21 cellular contexts compared by ENCODE assay signal in genomic region chr7:70457477-70458194, GRCh38.
A peak's percentile ranks its signal among the peaks of the same experiment; 100 is the strongest.
DNase-seq lines count a peak whose midpoint lies in the region; ATAC-seq and TF ChIP-seq lines count a peak whose summit lies in the region.
"Had no signal": no experiment of that assay in that cellular context is flagged by ENCODE, and none has a peak within 500 bp of the region (broad histone marks: within the 10 kb centered on the region; RNA-seq: fewer than 3 reads in every experiment).

No MANE protein-coding gene starts in this region.

- H4K20me1 ChIP-seq in BLaER1 treated with 17β-estradiol and CSF1 and Interleukin-3, amounts not matched to agents 10 nM and 100 nM, result peaks cover 0 to 3% (median 0%) of the 10 kb centered on the region in 11 experiments; a peak in 2 of 22 replicates
- H4K20me1 ChIP-seq in Loucy (ENCODE audit: insufficient read depth, low read length, poor library complexity, severe bottlenecking), result no peaks in the 10 kb centered on the region
- H4K20me1 ChIP-seq in mammary epithelial cell (ENCODE audit: insufficient read depth, low read length), result no peaks in the 10 kb centered on the region

- BruUV-seq in mammary epithelial cell (replicated peaks; lab: Mats Ljungman, UMichigan), result no TSS peak

- H3K27me3 Mint-ChIP-seq in endothelial cell (ENCODE audit: unreplicated experiment) (peaks cover 9% of the 10 kb centered on the region), nephron progenitor cell (ENCODE audit: low read depth, poor library complexity) (peaks cover 7% of the 10 kb centered on the region)
- H3K27me3 Mint-ChIP-seq: activated naive CD8-positive, alpha-beta T cell treated with anti-CD3 and anti-CD28 coated beads, Interleukin-2, amount 50 U/mL, for 24 hours; stimulated activated naive CD8-positive, alpha-beta T cell treated with anti-CD3 and anti-CD28 coated beads, Interleukin-15, Interleukin-2, amounts not matched to agents 100 ng/mL and 50 ng/mL, for 24 hours had no signal

- dilution Hi-C loops in mammary epithelial cell (cut with HindIII; ENCODE audit: low sequenced_read_pairs), result no loop called here

- no peaks in the 10 kb centered on the region for H3F3A ChIP-seq in Loucy (ENCODE audit: low read depth)

- H2AFZ ChIP-seq in Loucy (ENCODE audit: low read length) (no peak overlapping the region), mammary epithelial cell (ENCODE audit: low read depth, low read length) (no peak overlapping the region)

- peaks cover 24 to 64% (median 55%) of the 10 kb centered on the region in 10 experiments for H3K4me1 ChIP-seq in BLaER1 treated with 17β-estradiol and CSF1 and Interleukin-3, amounts not matched to agents 10 nM and 100 nM
- H3K4me1 ChIP-seq in Loucy (ENCODE audit: insufficient read depth, low read length, poor library complexity, severe bottlenecking), result peaks cover 26% of the 10 kb centered on the region
- no peaks in the 10 kb centered on the region for H3K4me1 ChIP-seq in mammary epithelial cell (ENCODE audit: insufficient read depth, low read length)
- H3K4me1 ChIP-seq: right lobe of liver had no signal

- ATAC-seq in stimulated activated naive CD8-positive, alpha-beta T cell treated with anti-CD3 and anti-CD28 coated beads, Interleukin-15, Interleukin-2, amounts not matched to agents 100 U/mL and 50 U/mL, for 24 hours, result no peak
- ATAC-seq: activated naive CD8-positive, alpha-beta T cell treated with anti-CD3 and anti-CD28 coated beads, Interleukin-2, amount 50 U/mL, for 24 hours; HCT116; right lobe of liver had no signal

- WGBS in mammary epithelial cell (ENCODE audit: low coverage, missing lambda C conversion rate), result 90% methylated on average over 7 of the region's 7 CpGs

- H3K9me2 ChIP-seq in Loucy (replicated peaks; ENCODE audit: low read depth, low read length), result no peaks in the 10 kb centered on the region

- no peaks in the 10 kb centered on the region for H3K9me3 Mint-ChIP-seq in endothelial cell (ENCODE audit: unreplicated experiment)
- no peaks in the 10 kb centered on the region for H3K9me3 Mint-ChIP-seq in nephron progenitor cell
- H3K9me3 Mint-ChIP-seq: activated naive CD8-positive, alpha-beta T cell treated with anti-CD3 and anti-CD28 coated beads, Interleukin-2, amount 50 U/mL, for 24 hours; activated T-helper 2 cell treated with anti-CD3 and anti-CD28 coated beads, Interferon-gamma antibody, Interleukin-2, Interleukin-4, amounts not matched to agents 10 μg/mL and 5 μg/mL and 100 μg/mL, durations not matched to agents 14 hours and 24 hours and 36 hours; CD8-positive, alpha-beta memory T cell; stimulated activated naive CD8-positive, alpha-beta T cell treated with anti-CD3 and anti-CD28 coated beads, Interleukin-15, Interleukin-2, amounts not matched to agents 100 ng/mL and 50 ng/mL, for 24 hours had no signal

- no peaks in the 10 kb centered on the region for H3K27me3 ChIP-seq in BLaER1 treated with 17β-estradiol and CSF1 and Interleukin-3, amounts not matched to agents 10 nM and 100 nM
- H3K27me3 ChIP-seq in Loucy (ENCODE audit: insufficient read depth, low read length, poor library complexity, severe bottlenecking) (no peaks in the 10 kb centered on the region), mammary epithelial cell (ENCODE audit: insufficient read depth, low read length) (no peaks in the 10 kb centered on the region)
- H3K27me3 ChIP-seq: heart right ventricle, right lobe of liver had no signal

- H3K9me3 ChIP-seq in BLaER1 treated with 17β-estradiol and CSF1 and Interleukin-3, amounts not matched to agents 10 nM and 100 nM (replicated peaks in 1 of 11), result peaks cover 0 to 10% (median 0%) of the 10 kb centered on the region in 11 experiments; a peak in 3 of 22 replicates
- H3K9me3 ChIP-seq in Loucy (ENCODE audit: insufficient read depth, low read depth, low read length), result no peaks in the 10 kb centered on the region
- H3K9me3 ChIP-seq in mammary epithelial cell (replicated peaks; ENCODE audit: insufficient read depth, low read length), result no peaks in the 10 kb centered on the region
- H3K9me3 ChIP-seq: right lobe of liver had no signal

- H3K4me3 Mint-ChIP-seq in endothelial cell (ENCODE audit: unreplicated experiment) (no peak overlapping the region), nephron progenitor cell (peak overlapping the region; percentile 30)
- H3K4me3 Mint-ChIP-seq: activated naive CD8-positive, alpha-beta T cell treated with anti-CD3 and anti-CD28 coated beads, Interleukin-2, amount 50 U/mL, for 24 hours; stimulated activated naive CD8-positive, alpha-beta T cell treated with anti-CD3 and anti-CD28 coated beads, Interleukin-15, Interleukin-2, amounts not matched to agents 100 ng/mL and 50 ng/mL, for 24 hours had no signal

- H3K4me1 Mint-ChIP-seq in endothelial cell (ENCODE audit: unreplicated experiment), result peaks cover 27% of the 10 kb centered on the region
- peaks cover 42% of the 10 kb centered on the region for H3K4me1 Mint-ChIP-seq in nephron progenitor cell

- no peak for DNase-seq in endothelial cell (ENCODE audit: low spot score)
- no peak for DNase-seq in nephron progenitor cell
- DNase-seq in stimulated activated naive CD8-positive, alpha-beta T cell treated with anti-CD3 and anti-CD28 coated beads, Interleukin-15, Interleukin-2, amounts not matched to agents 100 U/mL and 50 U/mL, for 24 hours, result no peak
- DNase-seq in D341Med (ENCODE audit: low spot score), result no peak
- DNase-seq in epidermal melanocyte (ENCODE audit: insufficient read length, low spot score), result no peak
- DNase-seq in mammary epithelial cell, result no peak
- DNase-seq: activated CD4-positive, CD25-positive, alpha-beta regulatory T cell treated with anti-CD3 and anti-CD28 coated beads, Interleukin-2, amount 50 U/mL, for 72 hours; activated naive CD8-positive, alpha-beta T cell treated with anti-CD3 and anti-CD28 coated beads, Interleukin-2, amount 50 U/mL, for 24 hours; CD8-positive, alpha-beta memory T cell; effector CD4-positive, alpha-beta T cell; EL; heart right ventricle; NCI-H1092; NCI-H2107; right lobe of liver had no signal

- H3K79me2 ChIP-seq in Loucy (ENCODE audit: insufficient read depth, low read length), result no peaks in the 10 kb centered on the region
- no peaks in the 10 kb centered on the region for H3K79me2 ChIP-seq in mammary epithelial cell (ENCODE audit: insufficient read depth, low read length)

- intact Hi-C loops in mammary epithelial cell (cut with micrococcal nuclease), result no loop called here

- in situ Hi-C loops in mammary epithelial cell (cut with MboI; ENCODE audit: low sequenced_read_pairs in 2 of 2), result no loop called here

- peak overlapping the region; percentile 74 for H3K27ac Mint-ChIP-seq in endothelial cell (ENCODE audit: unreplicated experiment)
- peak overlapping the region; percentile 89 for H3K27ac Mint-ChIP-seq in nephron progenitor cell
- H3K27ac Mint-ChIP-seq: activated naive CD8-positive, alpha-beta T cell treated with anti-CD3 and anti-CD28 coated beads, Interleukin-2, amount 50 U/mL, for 24 hours; activated T-helper 2 cell treated with anti-CD3 and anti-CD28 coated beads, Interferon-gamma antibody, Interleukin-2, Interleukin-4, amounts not matched to agents 10 μg/mL and 5 μg/mL and 100 μg/mL, durations not matched to agents 14 hours and 24 hours and 36 hours; stimulated activated naive CD8-positive, alpha-beta T cell treated with anti-CD3 and anti-CD28 coated beads, Interleukin-15, Interleukin-2, amounts not matched to agents 100 ng/mL and 50 ng/mL, for 24 hours had no signal

- H3K36me3 Mint-ChIP-seq in endothelial cell (ENCODE audit: low read depth, unreplicated experiment) (no peaks in the 10 kb centered on the region), nephron progenitor cell (ENCODE audit: low read depth) (peaks cover 13% of the 10 kb centered on the region)
- H3K36me3 Mint-ChIP-seq: CD8-positive, alpha-beta memory T cell had no signal

- H3K4me3 ChIP-seq in BLaER1 treated with 17β-estradiol and CSF1 and Interleukin-3, amounts not matched to agents 10 nM and 100 nM, result no peak overlapping the region
- H3K4me3 ChIP-seq in Loucy (ENCODE audit: low read length, poor library complexity, severe bottlenecking) (no peak overlapping the region), mammary epithelial cell (replicated peaks in 1 of 3; ENCODE audit: insufficient read depth in 1 of 3, low read depth in 2 of 3, low read length in 3 of 3) (no peak overlapping the region)
- H3K4me3 ChIP-seq: heart right ventricle, right lobe of liver had no signal

- peak overlapping the region in 6 of 11 experiments; percentile 3 to 72 (median 64); a peak in 8 of 22 replicates for H3K27ac ChIP-seq in BLaER1 treated with 17β-estradiol and CSF1 and Interleukin-3, amounts not matched to agents 10 nM and 100 nM
- H3K27ac ChIP-seq in mammary epithelial cell (ENCODE audit: insufficient read depth, low read depth, low read length), result no peak overlapping the region
- H3K27ac ChIP-seq: KMS-11, right lobe of liver had no signal

- CTCF ChIA-PET in mammary epithelial cell (lab: Charles Lee; ENCODE audit: low non-redundant PET), result no interaction called here

- peak overlapping the region in 4 of 11 experiments; percentile 22 to 59 (median 54); a peak in 6 of 22 replicates for H3K9ac ChIP-seq in BLaER1 treated with 17β-estradiol and CSF1 and Interleukin-3, amounts not matched to agents 10 nM and 100 nM
- H3K9ac ChIP-seq in Loucy (ENCODE audit: low read depth, low read length, poor library complexity, severe bottlenecking), result no peak overlapping the region
- H3K9ac ChIP-seq in mammary epithelial cell (ENCODE audit: insufficient read depth, low read length), result no peak overlapping the region
- H3K9ac ChIP-seq: KMS-11 had no signal

- TF ChIP-seq CTCF in Loucy (conservative IDR thresholded peaks at IDR 0.05; ENCODE audit: low read length) (no peak), endothelial cell (IDR thresholded peaks at IDR 0.05; ENCODE audit: unreplicated experiment) (no peak), nephron progenitor cell (IDR thresholded peaks at IDR 0.05) (no peak), mammary epithelial cell (conservative IDR thresholded peaks at IDR 0.05 in 1 of 2, IDR thresholded peaks at IDR 0.05 in 1 of 2; ENCODE audit: extremely low read depth in 1 of 2, insufficient read depth in 1 of 2, low read depth in 1 of 2, low read length in 2 of 2) (no peak)

- peaks cover 0 to 18% (median 0%) of the 10 kb centered on the region in 11 experiments; a peak in 4 of 22 replicates for H3K36me3 ChIP-seq in BLaER1 treated with 17β-estradiol and CSF1 and Interleukin-3, amounts not matched to agents 10 nM and 100 nM
- H3K36me3 ChIP-seq in Loucy (ENCODE audit: insufficient read depth, low read length) (no peaks in the 10 kb centered on the region), mammary epithelial cell (ENCODE audit: insufficient read depth, low read length) (no peaks in the 10 kb centered on the region)
- H3K36me3 ChIP-seq: heart right ventricle, right lobe of liver had no signal

- peak overlapping the region; percentile 41 to 93 (median 77); a peak in 21 of 22 replicates for H3K4me2 ChIP-seq in BLaER1 treated with 17β-estradiol and CSF1 and Interleukin-3, amounts not matched to agents 10 nM and 100 nM
- H3K4me2 ChIP-seq in Loucy (ENCODE audit: low read depth, low read length, poor library complexity, severe bottlenecking) (peak overlapping the region; percentile 14), mammary epithelial cell (ENCODE audit: insufficient read depth, low read depth, low read length) (no peak overlapping the region)
- H3K4me2 ChIP-seq: KMS-11 had no signal
